In the genomic region with DNA sequence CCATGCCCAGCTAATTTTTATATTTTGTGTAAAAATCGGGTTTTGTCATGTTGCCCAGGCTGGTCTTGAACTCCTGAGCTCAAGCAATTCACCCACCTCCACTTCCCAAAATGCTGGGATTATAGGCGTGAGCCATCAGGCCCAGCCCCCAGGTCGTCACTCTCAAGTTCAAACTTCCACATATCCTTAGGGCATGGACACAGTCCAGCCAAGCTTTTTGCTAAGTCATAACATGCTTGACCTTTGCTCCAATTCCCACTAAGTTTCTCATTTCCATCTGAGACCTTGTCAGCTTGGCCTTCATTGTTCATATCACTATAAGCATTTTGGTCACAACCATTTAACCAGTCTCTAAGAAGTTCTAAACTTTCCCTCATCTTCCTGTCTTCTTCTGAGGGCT, we compare ENCODE assay signal across 20 cellular contexts.
"Had no signal": no experiment of that assay in that cellular context is flagged by ENCODE, and none has a peak within 500 bp of the region (broad histone marks: within the 10 kb centered on the region; RNA-seq: fewer than 3 reads in every experiment).

No MANE protein-coding gene starts in this region.

- H3K27ac ChIP-seq: brain microvascular endothelial cell, hepatocyte, left lung, neutrophil, suprapubic skin had no signal

- H2AFZ ChIP-seq: hepatocyte had no signal

- H3K9me3 Mint-ChIP-seq: activated B cell treated with CpG ODN at 0.5 μM for 24 hours; activated CD4-positive, alpha-beta T cell treated with anti-CD3 and anti-CD28 coated beads, Interleukin-2, amount 10 ng/mL, durations not matched to agents 24 days and 14 days; activated T-cell treated with anti-CD3 and anti-CD28 coated beads, Interleukin-2, amount 50 U/mL, for 72 hours; effector memory CD8-positive, alpha-beta T cell; natural killer cell; T-helper 2 cell treated with Interferon-gamma antibody and Interleukin-4, amounts not matched to agents 5 μg/mL and 100 μg/mL, for 36 hours had no signal

- H3K27me3 Mint-ChIP-seq: activated naive CD8-positive, alpha-beta T cell had no signal

- FAIRE-seq: keratinocyte had no signal

- H3K27ac Mint-ChIP-seq: activated B cell treated with CpG ODN at 0.5 μM for 24 hours; activated CD4-positive, alpha-beta T cell treated with anti-CD3 and anti-CD28 coated beads, Interleukin-2, amount 10 ng/mL, durations not matched to agents 24 days and 14 days; activated CD8-positive, alpha-beta T cell treated with anti-CD3 and anti-CD28 coated beads, Interleukin-2, amount 10 ng/mL, durations not matched to agents 7 days and 5 days; activated naive CD8-positive, alpha-beta T cell; activated T-cell treated with anti-CD3 and anti-CD28 coated beads, Interleukin-2, amount 50 U/mL, for 72 hours; effector memory CD8-positive, alpha-beta T cell; natural killer cell; T-helper 2 cell treated with Interferon-gamma antibody and Interleukin-4, amounts not matched to agents 5 μg/mL and 100 μg/mL, for 36 hours had no signal

- H3K9me3 ChIP-seq: left lung, mucosa of descending colon, neutrophil, suprapubic skin had no signal

- ATAC-seq: activated CD8-positive, alpha-beta T cell treated with anti-CD3 and anti-CD28 coated beads, Interleukin-2, amount 10 ng/mL, durations not matched to agents 7 days and 5 days; activated T-cell treated with anti-CD3 and anti-CD28 coated beads, Interleukin-2, amount 50 U/mL, for 72 hours; effector memory CD8-positive, alpha-beta T cell; left lung; mucosa of descending colon; natural killer cell; right cardiac atrium; stimulated activated naive CD8-positive, alpha-beta T cell treated with anti-CD3 and anti-CD28 coated beads, Interleukin-15, Interleukin-2, amounts not matched to agents 100 U/mL and 50 U/mL, for 24 hours had no signal

- DNase-seq: activated B cell treated with CpG ODN at 0.5 μM for 24 hours; activated CD4-positive, alpha-beta T cell treated with anti-CD3 and anti-CD28 coated beads, Interleukin-2, amount 10 ng/mL, durations not matched to agents 24 days and 14 days; activated CD8-positive, alpha-beta memory T cell treated with anti-CD3 and anti-CD28 coated beads, Interleukin-2, amount 50 U/mL, for 4 hours; activated CD8-positive, alpha-beta T cell treated with anti-CD3 and anti-CD28 coated beads, Interleukin-2, amount 10 ng/mL, durations not matched to agents 7 days and 5 days; activated gamma-delta T cell; activated T-cell treated with anti-CD3 and anti-CD28 coated beads, Interleukin-2, amount 50 U/mL, for 72 hours; brain microvascular endothelial cell; effector memory CD8-positive, alpha-beta T cell; erythroblast; left lung; mucosa of descending colon; natural killer cell; right cardiac atrium; stimulated activated naive CD8-positive, alpha-beta T cell treated with anti-CD3 and anti-CD28 coated beads, Interleukin-15, Interleukin-2, amounts not matched to agents 100 U/mL and 50 U/mL, for 24 hours had no signal

- H3K4me1 ChIP-seq: left lung, suprapubic skin had no signal

- H3K36me3 Mint-ChIP-seq: natural killer cell had no signal

- H3K4me2 ChIP-seq: hepatocyte had no signal

- H3K27me3 ChIP-seq: brain microvascular endothelial cell, hepatocyte, left lung, suprapubic skin had no signal

- H3K4me1 Mint-ChIP-seq: activated B cell treated with CpG ODN at 0.5 μM for 24 hours; activated CD4-positive, alpha-beta T cell treated with anti-CD3 and anti-CD28 coated beads, Interleukin-2, amount 10 ng/mL, durations not matched to agents 24 days and 14 days; natural killer cell had no signal

- H3K79me2 ChIP-seq: hepatocyte had no signal

- H3K4me3 Mint-ChIP-seq: activated B cell treated with CpG ODN at 0.5 μM for 24 hours; activated CD4-positive, alpha-beta T cell treated with anti-CD3 and anti-CD28 coated beads, Interleukin-2, amount 10 ng/mL, durations not matched to agents 24 days and 14 days; activated CD8-positive, alpha-beta T cell treated with anti-CD3 and anti-CD28 coated beads, Interleukin-2, amount 10 ng/mL, durations not matched to agents 7 days and 5 days; activated naive CD8-positive, alpha-beta T cell; activated T-cell treated with anti-CD3 and anti-CD28 coated beads, Interleukin-2, amount 50 U/mL, for 72 hours; effector memory CD8-positive, alpha-beta T cell; natural killer cell; T-helper 2 cell treated with Interferon-gamma antibody and Interleukin-4, amounts not matched to agents 5 μg/mL and 100 μg/mL, for 36 hours had no signal

- H3K36me3 ChIP-seq: brain microvascular endothelial cell, left lung, neutrophil, suprapubic skin had no signal

- H3K4me3 ChIP-seq: hepatocyte, left lung, mucosa of descending colon, suprapubic skin had no signal
